13 cellular contexts compared by ENCODE assay signal in genomic region chr2:1132328-1132964, GRCh38.
DNase-seq lines count a peak whose midpoint lies in the region; ATAC-seq and TF ChIP-seq lines count a peak whose summit lies in the region.
"Had no signal": no experiment of that assay in that cellular context is flagged by ENCODE, and none has a peak within 500 bp of the region (broad histone marks: within the 10 kb centered on the region; RNA-seq: fewer than 3 reads in every experiment).

No MANE protein-coding gene starts in this region.

- in situ Hi-C loops in KBM-7 (cut with MboI; ENCODE audit: low pct_unique_long_range_greater_than_20kb, low sequenced_read_pairs) = no loop called here

- H3K27ac Mint-ChIP-seq in activated CD4-positive, alpha-beta T cell treated with anti-CD3 and anti-CD28 coated beads, Interleukin-2, amount 10 ng/mL, durations not matched to agents 7 days and 5 days = no peak overlapping the region
- H3K27ac Mint-ChIP-seq in activated naive CD8-positive, alpha-beta T cell = peak overlapping the region; percentile 3
- H3K27ac Mint-ChIP-seq: effector memory CD8-positive, alpha-beta T cell; T-cell had no signal

- CTCF ChIA-PET in activated CD4-positive, alpha-beta T cell treated with anti-CD3 and anti-CD28 coated beads, Interleukin-2, amount 10 ng/mL, durations not matched to agents 7 days and 5 days (lab: Charles Lee) = no interaction called here
- CTCF ChIA-PET in RWPE1 (lab: Yijun Ruan, JAX) = interaction anchor here (0.6 kb wide), 1 partner anchor 469 kb away, joined by 7 read pairs; no protein-coding TSS in a partner anchor

- no peaks in the 10 kb centered on the region for H3K9me3 Mint-ChIP-seq in activated CD4-positive, alpha-beta T cell treated with anti-CD3 and anti-CD28 coated beads, Interleukin-2, amount 10 ng/mL, durations not matched to agents 7 days and 5 days
- no peaks in the 10 kb centered on the region for H3K9me3 Mint-ChIP-seq in activated naive CD8-positive, alpha-beta T cell (ENCODE audit: low read depth)
- H3K9me3 Mint-ChIP-seq: effector memory CD8-positive, alpha-beta T cell; T-cell had no signal

- TF ChIP-seq CTCF in RWPE1 (conservative IDR thresholded peaks at IDR 0.05; ENCODE audit: low read depth) = no peak

- DNase-seq in activated CD4-positive, alpha-beta T cell treated with anti-CD3 and anti-CD28 coated beads, Interleukin-2, amount 50 U/mL, for 48 hours = peak; percentile 26 to 39
- DNase-seq in activated CD4-positive, alpha-beta T cell treated with anti-CD3 and anti-CD28 coated beads, Interleukin-2, amount 10 ng/mL, durations not matched to agents 7 days and 5 days = no peak
- DNase-seq in NCI-H345 (lab: John Stamatoyannopoulos, UW) (peak; percentile 94), KBM-7 (no peak), RWPE1 (ENCODE audit: low spot score) (no peak)
- peak; percentile 27 to 35 for DNase-seq in stimulated activated CD8-positive, alpha-beta memory T cell treated with anti-CD3 and anti-CD28 coated beads, Interleukin-15, amount 100 ng/mL, for 48 hours (ENCODE audit: low read depth in 2 of 2)
- DNase-seq: effector memory CD8-positive, alpha-beta T cell; occipital lobe; T-cell; tibial artery had no signal

- H3K36me3 Mint-ChIP-seq in activated CD4-positive, alpha-beta T cell treated with anti-CD3 and anti-CD28 coated beads, Interleukin-2, amount 10 ng/mL, durations not matched to agents 7 days and 5 days (ENCODE audit: low read depth) = no peaks in the 10 kb centered on the region
- no peaks in the 10 kb centered on the region for H3K36me3 Mint-ChIP-seq in activated naive CD8-positive, alpha-beta T cell
- H3K36me3 Mint-ChIP-seq: T-cell had no signal

- H3K4me3 Mint-ChIP-seq in activated CD4-positive, alpha-beta T cell treated with anti-CD3 and anti-CD28 coated beads, Interleukin-2, amount 10 ng/mL, durations not matched to agents 7 days and 5 days = no peak overlapping the region
- H3K4me3 Mint-ChIP-seq in activated naive CD8-positive, alpha-beta T cell = no peak overlapping the region
- H3K4me3 Mint-ChIP-seq: effector memory CD8-positive, alpha-beta T cell; T-cell had no signal

- peaks cover 13% of the 10 kb centered on the region for H3K4me1 Mint-ChIP-seq in activated CD4-positive, alpha-beta T cell treated with anti-CD3 and anti-CD28 coated beads, Interleukin-2, amount 10 ng/mL, durations not matched to agents 7 days and 5 days
- H3K4me1 Mint-ChIP-seq in activated naive CD8-positive, alpha-beta T cell (ENCODE audit: low read depth) = peaks cover 33% of the 10 kb centered on the region

- POLR2A ChIA-PET in activated CD4-positive, alpha-beta T cell treated with anti-CD3 and anti-CD28 coated beads, Interleukin-2, amount 10 ng/mL, durations not matched to agents 7 days and 5 days (lab: Charles Lee) = no interaction called here
- POLR2A ChIA-PET in RWPE1 (lab: Yijun Ruan, JAX; ENCODE audit: low non-redundant PET) = no interaction called here

- no peak overlapping the region for H3K27ac ChIP-seq in RWPE1
- H3K27ac ChIP-seq: KMS-11, tibial artery had no signal

- ATAC-seq in HG02623 (IDR thresholded peaks at IDR 0.05; ENCODE audit: unreplicated experiment) = no peak
- ATAC-seq: effector memory CD8-positive, alpha-beta T cell had no signal

- peaks cover 9% of the 10 kb centered on the region for H3K27me3 Mint-ChIP-seq in activated CD4-positive, alpha-beta T cell treated with anti-CD3 and anti-CD28 coated beads, Interleukin-2, amount 10 ng/mL, durations not matched to agents 7 days and 5 days
- no peaks in the 10 kb centered on the region for H3K27me3 Mint-ChIP-seq in activated naive CD8-positive, alpha-beta T cell

Comparison
In these comparisons a context has a peak if more than half of its experiments do, and no peak if none do; other contexts are left out.
1. DNase-seq: peak in activated CD4-positive, alpha-beta T cell treated with anti-CD3 and anti-CD28 coated beads, Interleukin-2, amount 50 U/mL, for 48 hours (2 of 2), NCI-H345 (single experiment) and stimulated activated CD8-positive, alpha-beta memory T cell treated with anti-CD3 and anti-CD28 coated beads, Interleukin-15, amount 100 ng/mL, for 48 hours (2 of 2); none in activated CD4-positive, alpha-beta T cell treated with anti-CD3 and anti-CD28 coated beads, Interleukin-2, amount 10 ng/mL, durations not matched to agents 7 days and 5 days (single experiment), KBM-7 (single experiment) and RWPE1 (single experiment).